Comparison of ENCODE assay signal across 3 cellular contexts in genomic region chr18:2154278-2154677, GRCh38.
A peak's percentile ranks its signal among the peaks of the same experiment; 100 is the strongest.
TF ChIP-seq lines count a peak whose summit lies in the region.

No MANE protein-coding gene starts in this region.

TF ChIP-seq in HepG2, 621 proteins besides CTCF, POLR2A, EP300 and RAD21:
- TF ChIP-seq SIN3A (IDR thresholded peaks at IDR 0.05; ENCODE audit: borderline replicate concordance, low read depth, low read length), result no peak
- TF ChIP-seq KLF6 (CRISPR knock-in tag; IDR thresholded peaks at IDR 0.05), result no peak
- TF ChIP-seq MAFF (IDR thresholded peaks at IDR 0.05; ENCODE audit: low read depth, low read length), result peak; percentile 77
- TF ChIP-seq ZFP36 (IDR thresholded peaks at IDR 0.05; ENCODE audit: borderline replicate concordance, low read depth, low read length, partially characterized antibody), result no peak
- TF ChIP-seq KDM5B (CRISPR knock-in tag; IDR thresholded peaks at IDR 0.05; ENCODE audit: borderline replicate concordance), result no peak
- peak; percentile 69 to 85 for TF ChIP-seq MAFK (conservative IDR thresholded peaks at IDR 0.05 in 1 of 2, IDR thresholded peaks at IDR 0.05 in 1 of 2; ENCODE audit: low read length in 2 of 2)
- no peak for TF ChIP-seq ZNF383 (CRISPR knock-in tag; IDR thresholded peaks at IDR 0.05; ENCODE audit: borderline replicate concordance)
- TF ChIP-seq MTERF4 (CRISPR knock-in tag; IDR thresholded peaks at IDR 0.05), result no peak
- no peak for TF ChIP-seq ZNF501 (CRISPR knock-in tag; IDR thresholded peaks at IDR 0.05)
- TF ChIP-seq, protein P1, sequence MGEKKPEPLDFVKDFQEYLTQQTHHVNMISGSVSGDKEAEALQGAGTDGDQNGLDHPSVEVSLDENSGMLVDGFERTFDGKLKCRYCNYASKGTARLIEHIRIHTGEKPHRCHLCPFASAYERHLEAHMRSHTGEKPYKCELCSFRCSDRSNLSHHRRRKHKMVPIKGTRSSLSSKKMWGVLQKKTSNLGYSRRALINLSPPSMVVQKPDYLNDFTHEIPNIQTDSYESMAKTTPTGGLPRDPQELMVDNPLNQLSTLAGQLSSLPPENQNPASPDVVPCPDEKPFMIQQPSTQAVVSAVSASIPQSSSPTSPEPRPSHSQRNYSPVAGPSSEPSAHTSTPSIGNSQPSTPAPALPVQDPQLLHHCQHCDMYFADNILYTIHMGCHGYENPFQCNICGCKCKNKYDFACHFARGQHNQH (CRISPR knock-in tag; IDR thresholded peaks at IDR 0.05), result no peak

TF ChIP-seq in IMR-90, 13 proteins besides CTCF, POLR2A, EP300 and RAD21:
- TF ChIP-seq RFX5 (IDR thresholded peaks at IDR 0.05; ENCODE audit: low read depth, low read length), result no peak
- TF ChIP-seq CEBPB (IDR thresholded peaks at IDR 0.05; ENCODE audit: low read depth, low read length), result no peak
- TF ChIP-seq MAFK (IDR thresholded peaks at IDR 0.05; ENCODE audit: low read depth, low read length), result peak; percentile 81

TF ChIP-seq in K562, 482 proteins besides CTCF, POLR2A, EP300 and RAD21:
- TF ChIP-seq MAFF (IDR thresholded peaks at IDR 0.05; ENCODE audit: low read length) (peak; percentile 63), MAFK (IDR thresholded peaks at IDR 0.05; ENCODE audit: low read length) (peak; percentile 61; the same call in 1 of the 2 replicates), ZNF316 (IDR thresholded peaks at IDR 0.05) (peak; percentile 62), MAFG (tag; conservative IDR thresholded peaks at IDR 0.05) (peak; percentile 40; the same call in 1 of the 2 replicates), C11orf30 (IDR thresholded peaks at IDR 0.05; ENCODE audit: low read depth) (peak; percentile 41; the same call in 1 of the 2 replicates), ZFP91 (CRISPR knock-in tag; IDR thresholded peaks at IDR 0.05) (no peak)
- TF ChIP-seq, protein P2, sequence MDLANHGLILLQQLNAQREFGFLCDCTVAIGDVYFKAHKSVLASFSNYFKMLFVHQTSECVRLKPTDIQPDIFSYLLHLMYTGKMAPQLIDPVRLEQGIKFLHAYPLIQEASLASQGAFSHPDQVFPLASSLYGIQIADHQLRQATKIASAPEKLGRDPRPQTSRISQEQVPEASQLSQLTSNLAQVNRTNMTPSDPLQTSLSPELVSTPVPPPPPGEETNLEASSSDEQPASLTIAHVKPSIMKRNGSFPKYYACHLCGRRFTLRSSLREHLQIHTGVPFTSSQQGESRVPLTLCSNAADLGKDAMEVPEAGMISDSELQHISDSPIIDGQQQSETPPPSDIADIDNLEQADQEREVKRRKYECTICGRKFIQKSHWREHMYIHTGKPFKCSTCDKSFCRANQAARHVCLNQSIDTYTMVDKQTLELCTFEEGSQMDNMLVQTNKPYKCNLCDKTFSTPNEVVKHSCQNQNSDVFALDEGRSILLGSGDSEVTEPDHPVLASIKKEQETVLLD (IDR thresholded peaks at IDR 0.05), result no peak
TF ChIP-seq in K562: peak in this region for 5.
